In genomic region chr1:180513531-180513930, GRCh38 we compare ENCODE assay signal across 1 cellular context.
TF ChIP-seq lines count a peak whose summit lies in the region.

No MANE protein-coding gene starts in this region.

TF ChIP-seq in HepG2, 621 proteins besides CTCF, POLR2A, EP300 and RAD21:
- TF ChIP-seq ZNF746 (CRISPR knock-in tag; IDR thresholded peaks at IDR 0.05), result no peak
- TF ChIP-seq, protein P1, sequence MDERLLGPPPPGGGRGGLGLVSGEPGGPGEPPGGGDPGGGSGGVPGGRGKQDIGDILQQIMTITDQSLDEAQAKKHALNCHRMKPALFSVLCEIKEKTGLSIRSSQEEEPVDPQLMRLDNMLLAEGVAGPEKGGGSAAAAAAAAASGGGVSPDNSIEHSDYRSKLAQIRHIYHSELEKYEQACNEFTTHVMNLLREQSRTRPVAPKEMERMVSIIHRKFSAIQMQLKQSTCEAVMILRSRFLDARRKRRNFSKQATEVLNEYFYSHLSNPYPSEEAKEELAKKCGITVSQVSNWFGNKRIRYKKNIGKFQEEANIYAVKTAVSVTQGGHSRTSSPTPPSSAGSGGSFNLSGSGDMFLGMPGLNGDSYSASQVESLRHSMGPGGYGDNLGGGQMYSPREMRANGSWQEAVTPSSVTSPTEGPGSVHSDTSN (CRISPR knock-in tag; IDR thresholded peaks at IDR 0.05), result 0 out of 2 replicates have a peak, but pooled peaks have one; percentile 25
TF ChIP-seq in HepG2: peak in this region for 1.
